In the genomic region with DNA sequence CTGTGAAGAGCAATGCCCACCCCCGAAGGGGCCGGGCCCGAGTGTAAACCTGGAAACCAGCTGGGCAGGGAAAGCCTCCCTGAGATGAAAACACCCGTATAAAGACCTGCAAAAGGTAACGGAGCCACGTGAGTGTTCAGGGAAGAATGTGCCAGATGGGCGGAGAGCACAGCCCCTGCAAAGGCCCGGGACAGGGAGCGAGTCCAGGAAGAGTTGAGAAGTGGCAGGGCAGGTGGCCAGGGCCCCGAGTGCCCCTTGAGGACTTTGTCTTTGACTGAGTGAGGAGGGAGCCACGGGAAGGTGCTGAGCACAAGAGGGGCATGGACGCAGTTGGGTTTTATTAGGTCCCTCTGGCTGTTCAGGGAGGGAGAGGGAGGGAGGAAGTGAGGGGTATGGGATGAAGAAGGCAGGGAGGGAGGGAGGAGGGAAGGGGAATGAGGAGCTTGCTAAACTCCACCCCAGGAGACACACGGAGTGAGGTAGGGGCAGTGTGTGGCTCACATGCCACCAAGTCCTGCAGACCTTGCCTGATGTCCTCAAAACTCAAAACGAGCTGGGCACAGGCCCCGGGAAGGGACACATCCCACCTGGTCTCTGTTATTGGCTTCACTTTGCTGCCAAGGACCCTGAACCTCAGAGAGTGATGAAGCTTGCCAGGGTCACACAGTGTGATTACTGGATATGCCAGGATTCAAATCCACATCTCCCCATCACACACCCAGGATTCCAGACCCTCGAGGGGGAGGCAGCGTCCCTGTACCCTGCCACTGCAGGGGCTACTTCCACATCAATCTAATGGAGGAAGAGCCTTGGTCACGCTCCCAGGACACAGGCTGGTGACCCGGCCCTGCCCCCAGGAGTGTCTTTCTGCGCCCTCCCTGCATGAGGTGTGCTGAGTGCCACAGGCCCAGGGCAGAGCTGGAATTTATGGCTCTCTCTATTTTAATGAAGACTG, we compare ENCODE assay signal across 27 cellular contexts. TPM values are rescaled to one million over a fixed set of nuclear protein-coding genes. Genes with fewer than 3 reads are reported as not detected.
A peak's percentile ranks its signal among the peaks of the same experiment; 100 is the strongest.
DNase-seq lines count a peak whose midpoint lies in the region; ATAC-seq and TF ChIP-seq lines count a peak whose summit lies in the region.
"Had no signal": no experiment of that assay in that cellular context is flagged by ENCODE, and none has a peak within 500 bp of the region (broad histone marks: within the 10 kb centered on the region; RNA-seq: fewer than 3 reads in every experiment).

No MANE protein-coding gene starts in this region.

- H3K36me3 ChIP-seq in lower lobe of right lung (no peaks in the 10 kb centered on the region), thyroid gland (no peaks in the 10 kb centered on the region)
- H3K36me3 ChIP-seq: prostate gland, upper lobe of left lung had no signal

- H3K27ac Mint-ChIP-seq in activated naive CD4-positive, alpha-beta T cell treated with anti-CD3 and anti-CD28 coated beads, Interleukin-2, amount 10 ng/mL, durations not matched to agents 7 days and 5 days, result no peak overlapping the region
- H3K27ac Mint-ChIP-seq in activated naive CD4-positive, alpha-beta T cell treated with anti-CD3 and anti-CD28 coated beads, Interleukin-2, amount 50 U/mL, for 72 hours, result no peak overlapping the region
- H3K27ac Mint-ChIP-seq in T-cell, result no peak overlapping the region
- H3K27ac Mint-ChIP-seq: activated CD4-positive, alpha-beta memory T cell treated with anti-CD3 and anti-CD28 coated beads, Interleukin-2, amount 10 ng/mL, durations not matched to agents 7 days and 5 days; activated naive CD4-positive, alpha-beta T cell treated with anti-CD3 and anti-CD28 coated beads, Interleukin-2, amount 50 U/mL, for 24 hours; activated T-helper 1 cell treated with anti-CD3 and anti-CD28 coated beads, Interleukin-12 subunit alpha, Interleukin-12 subunit beta, Interleukin-2, Interleukin-4 antibody, amounts not matched to agents 30 ng/mL and 10 ng/mL and 1 ng/mL, durations not matched to agents 14 hours and 24 hours and 36 hours; CD4-positive, CD25-positive, alpha-beta regulatory T cell; GM23338; stimulated activated effector memory CD8-positive, alpha-beta T cell treated with anti-CD3 and anti-CD28 coated beads, Interleukin-12 subunit alpha, Interleukin-12 subunit beta, amount 100 ng/mL, for 72 hours had no signal

- intact Hi-C loops in lower lobe of right lung (cut with DNase I), result no loop called here
- intact Hi-C loops in thyroid gland (cut with DNase I), result no loop called here

- POLR2A ChIA-PET in T-cell (lab: Charles Lee), result no interaction called here

- WGBS in thyroid gland, 2 donors, result 38 to 43% methylated on average over 19 to 20 of the region's 20 CpGs

- CTCF ChIA-PET in activated naive CD4-positive, alpha-beta T cell treated with anti-CD3 and anti-CD28 coated beads, Interleukin-2, amount 10 ng/mL, durations not matched to agents 7 days and 5 days (lab: Charles Lee), result no interaction called here
- CTCF ChIA-PET in T-cell (lab: Charles Lee), result no interaction called here

- no peaks in the 10 kb centered on the region for H3K27me3 ChIP-seq in lower lobe of right lung (ENCODE audit: low read depth)
- H3K27me3 ChIP-seq in thyroid gland, result no peaks in the 10 kb centered on the region
- H3K27me3 ChIP-seq: upper lobe of left lung had no signal

- no peak overlapping the region for H3K4me3 Mint-ChIP-seq in activated naive CD4-positive, alpha-beta T cell treated with anti-CD3 and anti-CD28 coated beads, Interleukin-2, amount 10 ng/mL, durations not matched to agents 7 days and 5 days
- H3K4me3 Mint-ChIP-seq in T-cell, result no peak overlapping the region
- H3K4me3 Mint-ChIP-seq: activated CD4-positive, alpha-beta memory T cell treated with anti-CD3 and anti-CD28 coated beads, Interleukin-2, amount 10 ng/mL, durations not matched to agents 7 days and 5 days; activated naive CD4-positive, alpha-beta T cell treated with anti-CD3 and anti-CD28 coated beads, Interleukin-2, amount 50 U/mL, for 24 hours; activated T-helper 1 cell treated with anti-CD3 and anti-CD28 coated beads, Interleukin-12 subunit alpha, Interleukin-12 subunit beta, Interleukin-2, Interleukin-4 antibody, amounts not matched to agents 30 ng/mL and 10 ng/mL and 1 ng/mL, durations not matched to agents 14 hours and 24 hours and 36 hours; CD4-positive, CD25-positive, alpha-beta regulatory T cell; GM23338; IgD-negative memory B cell; stimulated activated effector memory CD8-positive, alpha-beta T cell treated with anti-CD3 and anti-CD28 coated beads, Interleukin-12 subunit alpha, Interleukin-12 subunit beta, amount 100 ng/mL, for 72 hours had no signal

- peak; percentile 11 for DNase-seq in activated naive CD4-positive, alpha-beta T cell treated with anti-CD3 and anti-CD28 coated beads, Interleukin-2, amount 10 ng/mL, durations not matched to agents 7 days and 5 days
- no peak for DNase-seq in activated naive CD4-positive, alpha-beta T cell treated with anti-CD3 and anti-CD28 coated beads, Interleukin-2, amount 50 U/mL, for 72 hours (ENCODE audit: low spot score in 2 of 2)
- DNase-seq in NCI-H69 (lab: John Stamatoyannopoulos, UW) (peak; percentile 15), lower lobe of right lung (peak; percentile 81), thyroid gland (peak; percentile 95), D341Med (ENCODE audit: low spot score) (no peak), T-cell (no peak)
- no peak for DNase-seq in stimulated activated naive CD4-positive, alpha-beta T cell treated with Interleukin-2 at 50 U/mL for 16 hours (lab: John Stamatoyannopoulos, UW)
- DNase-seq: activated CD4-positive, alpha-beta memory T cell treated with anti-CD3 and anti-CD28 coated beads, Interleukin-2, amount 10 ng/mL, durations not matched to agents 7 days and 5 days; activated CD4-positive, alpha-beta T cell treated with anti-CD3 and anti-CD28 coated beads for 1 hour; activated CD8-positive, alpha-beta memory T cell treated with anti-CD3 and anti-CD28 coated beads, Interleukin-2, amount 50 U/mL, for 48 hours; anterior cingulate cortex; CD4-positive, CD25-positive, alpha-beta regulatory T cell; effector memory CD4-positive, alpha-beta T cell; hypothalamus; NCI-H1436 treated with DMSO at 0.1 percent for 48 hours; NCI-H2171; SHP77 treated with DMSO at 0.1 percent for 48 hours; stimulated activated CD4-positive, alpha-beta T cell treated with anti-CD3 and anti-CD28 coated beads, Interleukin-15, amount 100 ng/mL, for 24 hours had no signal

- H3K9me3 Mint-ChIP-seq in activated naive CD4-positive, alpha-beta T cell treated with anti-CD3 and anti-CD28 coated beads, Interleukin-2, amount 10 ng/mL, durations not matched to agents 7 days and 5 days, result no peaks in the 10 kb centered on the region
- H3K9me3 Mint-ChIP-seq in activated naive CD4-positive, alpha-beta T cell treated with anti-CD3 and anti-CD28 coated beads, Interleukin-2, amount 50 U/mL, for 72 hours, result no peaks in the 10 kb centered on the region
- no peaks in the 10 kb centered on the region for H3K9me3 Mint-ChIP-seq in T-cell
- H3K9me3 Mint-ChIP-seq: activated CD4-positive, alpha-beta memory T cell treated with anti-CD3 and anti-CD28 coated beads, Interleukin-2, amount 10 ng/mL, durations not matched to agents 7 days and 5 days; activated naive CD4-positive, alpha-beta T cell treated with anti-CD3 and anti-CD28 coated beads, Interleukin-2, amount 50 U/mL, for 24 hours; activated T-helper 1 cell treated with anti-CD3 and anti-CD28 coated beads, Interleukin-12 subunit alpha, Interleukin-12 subunit beta, Interleukin-2, Interleukin-4 antibody, amounts not matched to agents 30 ng/mL and 10 ng/mL and 1 ng/mL, durations not matched to agents 14 hours and 24 hours and 36 hours; CD4-positive, CD25-positive, alpha-beta regulatory T cell; GM23338; IgD-negative memory B cell; stimulated activated effector memory CD8-positive, alpha-beta T cell treated with anti-CD3 and anti-CD28 coated beads, Interleukin-12 subunit alpha, Interleukin-12 subunit beta, amount 100 ng/mL, for 72 hours had no signal

- TF ChIP-seq CTCF in lower lobe of right lung (IDR thresholded peaks at IDR 0.05), result no peak
- TF ChIP-seq CTCF in thyroid gland (IDR thresholded peaks at IDR 0.05), result no peak

- no peaks in the 10 kb centered on the region for H3K4me1 Mint-ChIP-seq in activated naive CD4-positive, alpha-beta T cell treated with anti-CD3 and anti-CD28 coated beads, Interleukin-2, amount 10 ng/mL, durations not matched to agents 7 days and 5 days
- H3K4me1 Mint-ChIP-seq in T-cell, result no peaks in the 10 kb centered on the region
- H3K4me1 Mint-ChIP-seq: activated CD4-positive, alpha-beta memory T cell treated with anti-CD3 and anti-CD28 coated beads, Interleukin-2, amount 10 ng/mL, durations not matched to agents 7 days and 5 days; activated naive CD4-positive, alpha-beta T cell treated with anti-CD3 and anti-CD28 coated beads, Interleukin-2, amount 50 U/mL, for 24 hours; CD4-positive, CD25-positive, alpha-beta regulatory T cell; stimulated activated effector memory CD8-positive, alpha-beta T cell treated with anti-CD3 and anti-CD28 coated beads, Interleukin-12 subunit alpha, Interleukin-12 subunit beta, amount 100 ng/mL, for 72 hours had no signal

- no peak for TF ChIP-seq POLR2A in thyroid gland (IDR thresholded peaks at IDR 0.05)

- ATAC-seq in activated naive CD4-positive, alpha-beta T cell treated with anti-CD3 and anti-CD28 coated beads, Interleukin-2, amount 50 U/mL, for 72 hours, result no peak
- ATAC-seq in lower lobe of right lung, result peak; percentile 81 to 87
- ATAC-seq in T-cell (replicated peaks in 1 of 4), result no peak
- ATAC-seq: A549; stimulated activated effector memory CD8-positive, alpha-beta T cell treated with anti-CD3 and anti-CD28 coated beads, Interleukin-12 subunit alpha, Interleukin-12 subunit beta, amount 100 ng/mL, for 72 hours had no signal

- H3K4me1 ChIP-seq in lower lobe of right lung (no peaks in the 10 kb centered on the region), thyroid gland (peaks cover 9 to 19% of the 10 kb centered on the region in 2 donors)
- H3K4me1 ChIP-seq: A549 had no signal

- H3K4me3 ChIP-seq in lower lobe of right lung, result no peak overlapping the region
- no peak overlapping the region for H3K4me3 ChIP-seq in thyroid gland (replicated peaks in 1 of 3)
- H3K4me3 ChIP-seq: A549, GM23338, prostate gland, upper lobe of left lung had no signal

- H3K27me3 Mint-ChIP-seq in activated naive CD4-positive, alpha-beta T cell treated with anti-CD3 and anti-CD28 coated beads, Interleukin-2, amount 10 ng/mL, durations not matched to agents 7 days and 5 days, result peaks cover 20% of the 10 kb centered on the region
- peaks cover 2 to 4% of the 10 kb centered on the region in 2 donors for H3K27me3 Mint-ChIP-seq in T-cell
- H3K27me3 Mint-ChIP-seq: activated naive CD4-positive, alpha-beta T cell treated with anti-CD3 and anti-CD28 coated beads, Interleukin-2, amount 50 U/mL, for 24 hours had no signal

- no peak overlapping the region for H3K27ac ChIP-seq in lower lobe of right lung
- H3K27ac ChIP-seq in thyroid gland, result no peak overlapping the region
- H3K27ac ChIP-seq: A549, prostate gland, upper lobe of left lung had no signal

- H3K36me3 Mint-ChIP-seq in activated naive CD4-positive, alpha-beta T cell treated with anti-CD3 and anti-CD28 coated beads, Interleukin-2, amount 10 ng/mL, durations not matched to agents 7 days and 5 days, result no peaks in the 10 kb centered on the region
- no peaks in the 10 kb centered on the region for H3K36me3 Mint-ChIP-seq in activated naive CD4-positive, alpha-beta T cell treated with anti-CD3 and anti-CD28 coated beads, Interleukin-2, amount 50 U/mL, for 72 hours
- no peaks in the 10 kb centered on the region for H3K36me3 Mint-ChIP-seq in T-cell
- H3K36me3 Mint-ChIP-seq: activated naive CD4-positive, alpha-beta T cell treated with anti-CD3 and anti-CD28 coated beads, Interleukin-2, amount 50 U/mL, for 24 hours; CD4-positive, CD25-positive, alpha-beta regulatory T cell; stimulated activated effector memory CD8-positive, alpha-beta T cell treated with anti-CD3 and anti-CD28 coated beads, Interleukin-12 subunit alpha, Interleukin-12 subunit beta, amount 100 ng/mL, for 72 hours had no signal

- H3K9me3 ChIP-seq in lower lobe of right lung (no peaks in the 10 kb centered on the region), thyroid gland (no peaks in the 10 kb centered on the region)
- H3K9me3 ChIP-seq: A549, prostate gland, upper lobe of left lung had no signal

RNA-seq across cellular contexts. Expression of gene IQSEC1, which starts 49.1 kb away (rescaled TPM):
- 10 to 100 TPM; 25.0 to 37.1 TPM for total RNA-seq in activated naive CD4-positive, alpha-beta T cell treated with anti-CD3 and anti-CD28 coated beads, Interleukin-2, amount 50 U/mL, for 72 hours
- total RNA-seq in lower lobe of right lung, result 82.3 TPM
- total RNA-seq in thyroid gland, result 10 to 100 TPM; 37.1 to 48.3 (median 38.9) TPM
- 100 to 1,000 TPM in 1 of 5 donors, 10 to 100 TPM in 4; 73.7 to 113 (median 86.9) TPM for total RNA-seq in T-cell

Comparison
In these comparisons a context has a peak if more than half of its experiments do, and no peak if none do; other contexts are left out.
1. DNase-seq: peak in activated naive CD4-positive, alpha-beta T cell treated with anti-CD3 and anti-CD28 coated beads, Interleukin-2, amount 10 ng/mL, durations not matched to agents 7 days and 5 days (single experiment), NCI-H69 (single experiment), lower lobe of right lung (single experiment) and thyroid gland (2 of 2); none in activated naive CD4-positive, alpha-beta T cell treated with anti-CD3 and anti-CD28 coated beads, Interleukin-2, amount 50 U/mL, for 72 hours (0 of 2), stimulated activated naive CD4-positive, alpha-beta T cell treated with Interleukin-2 at 50 U/mL for 16 hours (single experiment), D341Med (single experiment) and T-cell (0 of 34).
2. ATAC-seq: peak in lower lobe of right lung (2 of 2); none in activated naive CD4-positive, alpha-beta T cell treated with anti-CD3 and anti-CD28 coated beads, Interleukin-2, amount 50 U/mL, for 72 hours (0 of 2) and T-cell (0 of 4).